Comparison of ENCODE assay signal across 5 cellular contexts in the genomic region with DNA sequence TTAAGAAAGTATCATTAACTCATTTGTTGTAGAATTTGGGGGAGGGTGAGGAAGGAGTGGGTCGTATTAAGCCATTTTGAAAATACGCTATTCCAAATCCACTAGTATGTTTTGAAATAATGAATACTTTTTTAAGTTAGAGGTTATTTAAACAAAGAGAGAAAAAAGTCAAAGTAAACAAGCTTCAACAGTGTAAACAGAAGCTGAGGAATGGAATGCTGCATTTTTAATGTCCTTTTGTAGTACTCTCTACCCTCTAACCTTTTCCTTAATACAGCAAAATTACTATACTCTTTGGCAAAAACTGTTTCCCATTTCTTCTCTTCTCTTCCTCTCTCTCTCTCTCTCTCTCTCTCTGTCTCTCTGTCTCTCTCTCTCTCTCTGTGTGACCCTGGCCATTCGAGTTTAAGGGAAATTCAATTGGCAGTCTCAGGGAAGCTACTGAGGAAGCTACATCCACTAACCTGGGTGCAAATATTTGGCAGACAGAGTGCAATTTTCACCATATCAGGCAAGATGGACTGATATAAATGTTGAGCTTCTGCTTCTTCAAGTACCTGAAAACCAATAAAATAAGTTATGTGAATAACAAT. TPM values are rescaled to one million over a fixed set of nuclear protein-coding genes. Genes with fewer than 3 reads are reported as not detected.
DNase-seq lines count a peak whose midpoint lies in the region; ATAC-seq, FAIRE-seq and TF ChIP-seq lines count a peak whose summit lies in the region.
"Not testable (repeated sequence)": the region's sequence is repeated elsewhere in the genome, so short reads cannot be mapped to it uniquely, and the experiment has no call there.

No MANE protein-coding gene starts in this region.

- H4K91ac ChIP-seq in H9 (ENCODE audit: insufficient read length, low read depth, low read length); mesenchymal stem cell (ENCODE audit: low read length): not testable (repeated sequence)

- not testable (repeated sequence) for H3K4me1 ChIP-seq in H9 (ENCODE audit: insufficient read depth, low read length); PC-3 (ENCODE audit: insufficient read depth, low read length); mesenchymal stem cell (ENCODE audit: control insufficient read depth, insufficient read depth, low read depth, low read length)
- H3K4me1 ChIP-seq in HepG2 (ENCODE audit: insufficient read depth, low read length) = peaks cover 17% of the 10 kb centered on the region

- H3K18ac ChIP-seq in H9 (ENCODE audit: insufficient read length, low read depth, low read length); mesenchymal stem cell (ENCODE audit: low read depth in 1 of 2, low read length in 2 of 2): not testable (repeated sequence)

- not testable (repeated sequence) for H3F3A ChIP-seq in PC-3 (ENCODE audit: low read length, unreplicated experiment)

- not testable (repeated sequence) for H3K4me3 ChIP-seq in PC-3 (ENCODE audit: low read length); HepG2 (replicated peaks in 1 of 3; ENCODE audit: insufficient read depth in 1 of 3, low read depth in 2 of 3, low read length in 3 of 3); mesenchymal stem cell (ENCODE audit: insufficient read depth in 1 of 2, low read depth in 1 of 2, low read length in 2 of 2)

- H4K20me1 ChIP-seq in H9 (ENCODE audit: control insufficient read depth, insufficient read depth, insufficient read length); PC-3 (ENCODE audit: low read length); HepG2 (ENCODE audit: insufficient read depth, low read length): not testable (repeated sequence)

- POLR2A ChIA-PET in PC-3 (lab: Charles Lee; ENCODE audit: unreplicated experiment); HepG2 (lab: Yijun Ruan, JAX): not testable (repeated sequence)

- CTCF ChIA-PET in PC-3 (lab: Charles Lee); HepG2 (lab: Yijun Ruan, JAX; ENCODE audit: low intra/inter-chr PET ratio, low total read pairs): not testable (repeated sequence)

- H3K27ac ChIP-seq in H9 (ENCODE audit: insufficient read length, low read depth, low read length); PC-3 (ENCODE audit: low read length); mesenchymal stem cell (ENCODE audit: low read length, poor library complexity, severe bottlenecking): not testable (repeated sequence)
- peak overlapping the region; percentile 22 for H3K27ac ChIP-seq in HepG2 (ENCODE audit: extremely low read length, insufficient read depth, low read length)

- not testable (repeated sequence) for DNase-seq in H9; PC-3; HepG2 (ENCODE audit: low spot score)
- DNase-seq in mesenchymal stem cell = peak; percentile 2

- H4K8ac ChIP-seq in H9 (replicated peaks; ENCODE audit: insufficient read length, low read depth, low read length); mesenchymal stem cell (ENCODE audit: low read length): not testable (repeated sequence)

- H3K14ac ChIP-seq in H9 (ENCODE audit: insufficient read depth, low read length); mesenchymal stem cell (ENCODE audit: low read length in 2 of 2): not testable (repeated sequence)

- not testable (repeated sequence) for H4K5ac ChIP-seq in H9 (ENCODE audit: insufficient read length, low read depth, low read length)

- not testable (repeated sequence) for TF ChIP-seq EP300 in HepG2 (IDR thresholded peaks at IDR 0.05; ENCODE audit: low read depth in 2 of 2, low read length in 2 of 2); HepG2 (CRISPR knock-in tag; IDR thresholded peaks at IDR 0.05; ENCODE audit: borderline replicate concordance)

- H3K56ac ChIP-seq in H9 (ENCODE audit: insufficient read length, low read depth, low read length) = not testable (repeated sequence)

- in situ Hi-C loops in HepG2 (cut with HindIII; ENCODE audit: extremely low pct_ligation_motif_present, low pct_unique_long_range_greater_than_20kb) = not testable (repeated sequence)

- not testable (repeated sequence) for H3K27me3 ChIP-seq in H9 (ENCODE audit: insufficient read depth, low read length); PC-3 (ENCODE audit: low read length); HepG2 (ENCODE audit: control insufficient read depth in 1 of 2, insufficient read depth in 2 of 2, low read length in 2 of 2); mesenchymal stem cell (ENCODE audit: control insufficient read depth in 1 of 2, insufficient read depth in 1 of 2, low read length in 2 of 2)

- not testable (repeated sequence) for H2BK5ac ChIP-seq in H9 (ENCODE audit: insufficient read length, low read length); mesenchymal stem cell (ENCODE audit: low read depth, low read length, poor library complexity, severe bottlenecking)

- not testable (repeated sequence) for H2BK15ac ChIP-seq in H9 (ENCODE audit: low read depth, low read length); mesenchymal stem cell (ENCODE audit: low read depth, poor library complexity, severe bottlenecking)

- H3K79me1 ChIP-seq in H9 (ENCODE audit: insufficient read depth, low read depth, low read length, poor library complexity, severe bottlenecking); mesenchymal stem cell (replicated peaks; ENCODE audit: low read length, poor library complexity, severe bottlenecking): not testable (repeated sequence)

- BruUV-seq in PC-3 (replicated peaks; lab: Mats Ljungman, UMichigan); HepG2 (replicated peaks; lab: Mats Ljungman, UMichigan): not testable (repeated sequence)

- not testable (repeated sequence) for H3K4me1 Mint-ChIP-seq in H9

- not testable (repeated sequence) for H2BK120ac ChIP-seq in H9 (ENCODE audit: low read depth, low read length, poor library complexity, severe bottlenecking); mesenchymal stem cell (ENCODE audit: low read depth, low read length)

- peaks cover 20% of the 10 kb centered on the region for H3K36me3 ChIP-seq in PC-3 (ENCODE audit: low read depth, low read length)
- not testable (repeated sequence) for H3K36me3 ChIP-seq in HepG2 (replicated peaks in 1 of 2; ENCODE audit: control insufficient read depth in 1 of 2, insufficient read depth in 2 of 2, low read length in 2 of 2); mesenchymal stem cell (ENCODE audit: control insufficient read depth in 1 of 2, insufficient read depth in 2 of 2, low read depth in 1 of 2, low read length in 2 of 2)

- not testable (repeated sequence) for H3K4ac ChIP-seq in H9 (ENCODE audit: low read depth, low read length); mesenchymal stem cell (ENCODE audit: low read depth in 1 of 2, low read length in 2 of 2)

- WGBS in H9 (ENCODE audit: extremely low coverage, insufficient read length, low lambda C conversion rate) = no CpG with 5 or more reads among the region's 3 CpGs
- WGBS in HepG2 (ENCODE audit: low lambda C conversion rate) = 10% methylated on average over 1 of the region's 3 CpGs
- WGBS in mesenchymal stem cell = 50% methylated on average over 1 of the region's 3 CpGs

- not testable (repeated sequence) for H3K27me3 Mint-ChIP-seq in H9 (ENCODE audit: low read depth)

- H2BK12ac ChIP-seq in H9 (ENCODE audit: insufficient read length, low read depth, low read length); mesenchymal stem cell (ENCODE audit: low read length in 2 of 2): not testable (repeated sequence)

- peak; percentile 89 for FAIRE-seq in endometrium (lab: Jason Lieb, UNC)
- not testable (repeated sequence) for FAIRE-seq in HepG2 (lab: Jason Lieb, UNC)

- not testable (repeated sequence) for H3K9me2 ChIP-seq in PC-3 (replicated peaks; ENCODE audit: low read length)

- H3K79me2 ChIP-seq in H9 (ENCODE audit: insufficient read depth, low read length); PC-3 (ENCODE audit: low read length); HepG2 (ENCODE audit: insufficient read depth, low read length): not testable (repeated sequence)

- TF ChIP-seq POLR2A in HepG2 (IDR thresholded peaks at IDR 0.05; ENCODE audit: insufficient read depth in 1 of 2, low read depth in 2 of 2, low read length in 2 of 2) = not testable (repeated sequence)

- TF ChIP-seq RAD21 in HepG2 (CRISPR knock-in tag; IDR thresholded peaks at IDR 0.05) = not testable (repeated sequence)

- not testable (repeated sequence) for H2AFZ ChIP-seq in H9 (ENCODE audit: low read length); PC-3 (ENCODE audit: low read length); HepG2 (ENCODE audit: low read length); mesenchymal stem cell (ENCODE audit: low read depth, low read length)

- H2BK20ac ChIP-seq in H9 (ENCODE audit: low read depth, low read length, poor library complexity, severe bottlenecking) = not testable (repeated sequence)

- peak; percentile 85 for ATAC-seq in PC-3
- ATAC-seq in HepG2 = peak; percentile 93

- intact Hi-C loops in PC-3 (cut with micrococcal nuclease); HepG2 (cut with micrococcal nuclease; ENCODE audit: unreplicated experiment): not testable (repeated sequence)

- not testable (repeated sequence) for H3K4me3 Mint-ChIP-seq in H9

- not testable (repeated sequence) for TF ChIP-seq CTCF in H9 (conservative IDR thresholded peaks at IDR 0.05); PC-3 (conservative IDR thresholded peaks at IDR 0.05; ENCODE audit: low read depth, low read length); HepG2 (CRISPR knock-in tag; IDR thresholded peaks at IDR 0.05)

- H3K36me3 Mint-ChIP-seq in H9 (ENCODE audit: insufficient read depth in 1 of 3, low read depth in 3 of 3) = peaks cover 4 to 13% (median 6%) of the 10 kb centered on the region in 3 experiments; a peak in 6 of 7 replicates

- not testable (repeated sequence) for H3K9ac ChIP-seq in H9 (ENCODE audit: extremely low read depth, insufficient read length, low read length); PC-3 (ENCODE audit: low read length); HepG2 (ENCODE audit: insufficient read depth, low read depth, low read length); mesenchymal stem cell (ENCODE audit: low read length)

- not testable (repeated sequence) for H3K9me3 Mint-ChIP-seq in H9

- not testable (repeated sequence) for H3K23me2 ChIP-seq in H9 (ENCODE audit: insufficient read length, low read depth, low read length, poor library complexity, severe bottlenecking)

- H3K23ac ChIP-seq in H9 (ENCODE audit: insufficient read length, low read depth, low read length); mesenchymal stem cell (ENCODE audit: low read length in 2 of 2): not testable (repeated sequence)

- H3T11ph ChIP-seq in H9 (ENCODE audit: low read length) = not testable (repeated sequence)

- peak overlapping the region in 2 of 3 experiments; percentile 16 to 21; a peak in 2 of 7 replicates for H3K27ac Mint-ChIP-seq in H9

- H3K9me3 ChIP-seq in H9 (ENCODE audit: control insufficient read depth, low read depth, low read length); PC-3 (ENCODE audit: low read length); HepG2 (ENCODE audit: low read length); mesenchymal stem cell (ENCODE audit: control insufficient read depth, low read length): not testable (repeated sequence)

- H2AK5ac ChIP-seq in H9 (ENCODE audit: insufficient read length, low read length); mesenchymal stem cell (ENCODE audit: low read length, severe bottlenecking): not testable (repeated sequence)

- H3K4me2 ChIP-seq in H9 (ENCODE audit: insufficient read depth, insufficient read length, low read length); PC-3 (ENCODE audit: low read length); HepG2 (ENCODE audit: low read depth, low read length); mesenchymal stem cell (ENCODE audit: low read length, poor library complexity, severe bottlenecking): not testable (repeated sequence)

RNA-seq across cellular contexts. Expression of gene PARG, which starts 57.0 kb away (rescaled TPM):
- total RNA-seq in H9 (2021) (46.9 and 48.3 TPM in 2 replicates), PC-3 (2014; rRNA removed) (85.4 and 89.7 TPM in 2 replicates), HepG2 (2016; rRNA removed; fragmentation: Illumina TruSeq; extraction: Trizol) (36.8 and 37.2 TPM in 2 replicates)
- 31.6 and 33.2 TPM in 2 replicates for total RNA-seq in HepG2 (2016; cell fraction: cytosol; rRNA removed; fragmentation: Illumina TruSeq; extraction: Trizol; ENCODE audit: low read depth)
- 36.3 and 38.1 TPM in 2 replicates for total RNA-seq in HepG2 (2016; cell fraction: insoluble cytoplasmic fraction; rRNA removed; fragmentation: Illumina TruSeq; extraction: Trizol)
- total RNA-seq in HepG2 (2016; cell fraction: membrane; rRNA removed; fragmentation: Illumina TruSeq; extraction: Trizol) = 30.4 and 32.8 TPM in 2 replicates
- total RNA-seq in HepG2 (2016; cell fraction: nucleus; rRNA removed; fragmentation: Illumina TruSeq; extraction: Trizol) = 55.9 and 64.5 TPM in 2 replicates
- 11.4 and 12.4 TPM in 2 replicates for polyA plus RNA-seq in HepG2 (2011; rRNA removed)
- polyA plus RNA-seq in HepG2 (2011; cell fraction: cytosol; rRNA removed) = 6.7 and 8.1 TPM in 2 replicates
- polyA plus RNA-seq in HepG2 (2011; cell fraction: nucleus; rRNA removed) = 15.9 and 16.6 TPM in 2 replicates
- 12.5 and 12.6 TPM in 2 replicates for polyA plus RNA-seq in HepG2 (2012)
- 0.85 and 0.93 TPM in 2 replicates for polyA plus RNA-seq in HepG2 (2016; cell fraction: cytosol; fragmentation: Illumina TruSeq; extraction: Trizol; ENCODE audit: low read depth)
- polyA plus RNA-seq in HepG2 (2016; cell fraction: insoluble cytoplasmic fraction; fragmentation: Illumina TruSeq; extraction: Trizol; ENCODE audit: low read depth) = 23.2 and 24.9 TPM in 2 replicates
- polyA plus RNA-seq in HepG2 (2016; cell fraction: membrane; fragmentation: Illumina TruSeq; extraction: Trizol; ENCODE audit: low read depth) = 2.9 TPM in 2 replicates
- 25.3 and 27.2 TPM in 2 replicates for polyA plus RNA-seq in HepG2 (2016; cell fraction: nucleus; fragmentation: Illumina TruSeq; extraction: Trizol; ENCODE audit: insufficient read depth, low read depth)
- 15.7 and 33.8 TPM in 2 replicates for polyA minus RNA-seq in HepG2 (2011; rRNA and poly(A)+ RNA removed; ENCODE audit: low replicate concordance)
- polyA minus RNA-seq in HepG2 (2011; cell fraction: cytosol; rRNA and poly(A)+ RNA removed) = 16.3 and 18.3 TPM in 2 replicates
- 110 and 121 TPM in 2 replicates for polyA minus RNA-seq in HepG2 (2011; cell fraction: nucleus; rRNA and poly(A)+ RNA removed)
- polyA plus RNA-seq in mesenchymal stem cell (2013, experiment 1 of 2) = 9.1 TPM
- polyA plus RNA-seq in mesenchymal stem cell (2013, experiment 2 of 2) = 9.3 TPM

RNA-seq across cellular contexts. Expression of gene TIMM23B, which starts 57.0 kb away (rescaled TPM):
- 20.8 and 24.2 TPM in 2 replicates for total RNA-seq in H9 (2021)
- 48.6 and 53.4 TPM in 2 replicates for total RNA-seq in PC-3 (2014; rRNA removed)
- 9.6 and 13.0 TPM in 2 replicates for total RNA-seq in HepG2 (2016; rRNA removed; fragmentation: Illumina TruSeq; extraction: Trizol)
- 6.2 and 7.5 TPM in 2 replicates for total RNA-seq in HepG2 (2016; cell fraction: cytosol; rRNA removed; fragmentation: Illumina TruSeq; extraction: Trizol; ENCODE audit: low read depth)
- total RNA-seq in HepG2 (2016; cell fraction: insoluble cytoplasmic fraction; rRNA removed; fragmentation: Illumina TruSeq; extraction: Trizol) = 10.8 and 13.0 TPM in 2 replicates
- 6.6 and 7.8 TPM in 2 replicates for total RNA-seq in HepG2 (2016; cell fraction: membrane; rRNA removed; fragmentation: Illumina TruSeq; extraction: Trizol)
- 24.6 and 25.8 TPM in 2 replicates for total RNA-seq in HepG2 (2016; cell fraction: nucleus; rRNA removed; fragmentation: Illumina TruSeq; extraction: Trizol)
- polyA plus RNA-seq in HepG2 (2011; rRNA removed) = 10.8 and 12.5 TPM in 2 replicates
- polyA plus RNA-seq in HepG2 (2011; cell fraction: cytosol; rRNA removed) = 4.7 and 7.2 TPM in 2 replicates
- 30.3 and 35.5 TPM in 2 replicates for polyA plus RNA-seq in HepG2 (2011; cell fraction: nucleus; rRNA removed)
- polyA plus RNA-seq in HepG2 (2012) = 8.9 and 9.7 TPM in 2 replicates
- 1.8 and 2.7 TPM in 2 replicates for polyA plus RNA-seq in HepG2 (2016; cell fraction: cytosol; fragmentation: Illumina TruSeq; extraction: Trizol; ENCODE audit: low read depth)
- polyA plus RNA-seq in HepG2 (2016; cell fraction: insoluble cytoplasmic fraction; fragmentation: Illumina TruSeq; extraction: Trizol; ENCODE audit: low read depth) = 9.1 TPM in 2 replicates
- polyA plus RNA-seq in HepG2 (2016; cell fraction: membrane; fragmentation: Illumina TruSeq; extraction: Trizol; ENCODE audit: low read depth) = 4.0 and 4.3 TPM in 2 replicates
- polyA plus RNA-seq in HepG2 (2016; cell fraction: nucleus; fragmentation: Illumina TruSeq; extraction: Trizol; ENCODE audit: insufficient read depth, low read depth) = 30.1 and 35.0 TPM in 2 replicates
- 7.0 and 14.2 TPM in 2 replicates for polyA minus RNA-seq in HepG2 (2011; rRNA and poly(A)+ RNA removed; ENCODE audit: low replicate concordance)
- 3.9 and 5.7 TPM in 2 replicates for polyA minus RNA-seq in HepG2 (2011; cell fraction: cytosol; rRNA and poly(A)+ RNA removed)
- polyA minus RNA-seq in HepG2 (2011; cell fraction: nucleus; rRNA and poly(A)+ RNA removed) = 49.4 and 55.3 TPM in 2 replicates
- 10.4 TPM for polyA plus RNA-seq in mesenchymal stem cell (2013, experiment 1 of 2)
- polyA plus RNA-seq in mesenchymal stem cell (2013, experiment 2 of 2) = 10.6 TPM
